ENCODE assay signal across 1 cellular context in genomic region chr17:36545465-36546417, GRCh38.
TF ChIP-seq lines count a peak whose summit lies in the region.

No MANE protein-coding gene starts in this region.

TF ChIP-seq in HepG2, 621 proteins besides CTCF, POLR2A, EP300 and RAD21 (continued from another document and continues in another):
- TF ChIP-seq TERF1 (CRISPR knock-in tag; IDR thresholded peaks at IDR 0.05): no peak
- peak; percentile 65 for TF ChIP-seq MED1 (CRISPR knock-in tag; IDR thresholded peaks at IDR 0.05)
- TF ChIP-seq CENPX (CRISPR knock-in tag; IDR thresholded peaks at IDR 0.05): no peak
- no peak for TF ChIP-seq SETDB1 (CRISPR knock-in tag; IDR thresholded peaks at IDR 0.05; ENCODE audit: borderline replicate concordance)
- TF ChIP-seq ZNF678 (CRISPR knock-in tag; IDR thresholded peaks at IDR 0.05): no peak
- peak; percentile 40; the same call in 1 of the 2 replicates for TF ChIP-seq ZNF670 (CRISPR knock-in tag; IDR thresholded peaks at IDR 0.05; ENCODE audit: borderline replicate concordance)
- TF ChIP-seq CENPBD1 (CRISPR knock-in tag; IDR thresholded peaks at IDR 0.05; ENCODE audit: borderline replicate concordance, low read depth): no peak
- no peak for TF ChIP-seq BATF2 (CRISPR knock-in tag; IDR thresholded peaks at IDR 0.05)
- no peak for TF ChIP-seq ZNF10 (CRISPR knock-in tag; IDR thresholded peaks at IDR 0.05; ENCODE audit: borderline replicate concordance, low read depth)
- peak; percentile 74; the same call in 1 of the 2 replicates for TF ChIP-seq KDM5A (IDR thresholded peaks at IDR 0.05; ENCODE audit: borderline replicate concordance, low read length)
- no peak for TF ChIP-seq GATA4 (IDR thresholded peaks at IDR 0.05; ENCODE audit: borderline replicate concordance, low read depth)
- peak; percentile 58; the same call in 1 of the 2 replicates for TF ChIP-seq FOXO1 (CRISPR knock-in tag; IDR thresholded peaks at IDR 0.05)
- TF ChIP-seq TRIM24 (CRISPR knock-in tag; IDR thresholded peaks at IDR 0.05): no peak
- peak; percentile 36 for TF ChIP-seq RARA (CRISPR knock-in tag; IDR thresholded peaks at IDR 0.05)
- no peak; the same call in none of the 2 replicates for TF ChIP-seq ZNF441 (CRISPR knock-in tag; IDR thresholded peaks at IDR 0.05; ENCODE audit: borderline replicate concordance)
- TF ChIP-seq NFKBIZ (CRISPR knock-in tag; IDR thresholded peaks at IDR 0.05): no peak; the same call in 1 of the 2 replicates
- peak; percentile 76; the same call in 1 of the 2 replicates for TF ChIP-seq ZNF782 (CRISPR knock-in tag; IDR thresholded peaks at IDR 0.05; ENCODE audit: borderline replicate concordance)
- TF ChIP-seq HNF4A (CRISPR knock-in tag; IDR thresholded peaks at IDR 0.05): no peak; the same call in 1 of the 2 replicates
- TF ChIP-seq ZFY (CRISPR knock-in tag; IDR thresholded peaks at IDR 0.05): peak; percentile 95
- TF ChIP-seq FOXC1 (CRISPR knock-in tag; IDR thresholded peaks at IDR 0.05; ENCODE audit: borderline replicate concordance): peak; percentile 47; the same call in 1 of the 2 replicates
- TF ChIP-seq ESRRA (CRISPR knock-in tag; IDR thresholded peaks at IDR 0.05; ENCODE audit: low read depth): 0 out of 2 replicates have a peak, but pooled peaks have one; percentile 35
- TF ChIP-seq ZNF225 (CRISPR knock-in tag; IDR thresholded peaks at IDR 0.05): no peak
- peak; percentile 65 for TF ChIP-seq SKI (IDR thresholded peaks at IDR 0.05; ENCODE audit: partially characterized antibody)
- TF ChIP-seq NONO (IDR thresholded peaks at IDR 0.05): no peak
- peak; percentile 76 for TF ChIP-seq NONO (CRISPR knock-in tag; conservative IDR thresholded peaks at IDR 0.05)
- TF ChIP-seq MLXIP (CRISPR knock-in tag; IDR thresholded peaks at IDR 0.05; ENCODE audit: borderline replicate concordance): no peak
- no peak for TF ChIP-seq CHD4 (IDR thresholded peaks at IDR 0.05; ENCODE audit: borderline replicate concordance, low read length)
- TF ChIP-seq DNMT3B (CRISPR knock-in tag; conservative IDR thresholded peaks at IDR 0.05): no peak; the same call in 1 of the 2 replicates
- TF ChIP-seq EHMT2 (IDR thresholded peaks at IDR 0.05; ENCODE audit: borderline replicate concordance, low read depth, low read length): no peak
- TF ChIP-seq SOX13 (IDR thresholded peaks at IDR 0.05): no peak
- TF ChIP-seq SOX13 (CRISPR knock-in tag; conservative IDR thresholded peaks at IDR 0.05 in 1 of 2, IDR thresholded peaks at IDR 0.05 in 1 of 2): peak in 1 of 2 experiments; percentile 12; a peak in 1 of 4 replicates
- TF ChIP-seq ZNF326 (CRISPR knock-in tag; IDR thresholded peaks at IDR 0.05; ENCODE audit: borderline replicate concordance): no peak
- TF ChIP-seq ATF2 (CRISPR knock-in tag; IDR thresholded peaks at IDR 0.05): peak; percentile 59; the same call in 1 of the 2 replicates
- 0 out of 2 replicates have a peak, but pooled peaks have one; percentile 7 for TF ChIP-seq ARNTL (CRISPR knock-in tag; IDR thresholded peaks at IDR 0.05)
- TF ChIP-seq ZFP36L1 (CRISPR knock-in tag; IDR thresholded peaks at IDR 0.05): no peak
- no peak for TF ChIP-seq PCBP2 (optimal IDR thresholded peaks at IDR 0.05; ENCODE audit: low read depth, low read length, poor library complexity, severe bottlenecking)
- TF ChIP-seq FLYWCH1 (CRISPR knock-in tag; IDR thresholded peaks at IDR 0.05): peak; percentile 55; the same call in 1 of the 2 replicates
- 0 out of 2 replicates have a peak, but pooled peaks have one; percentile 52 for TF ChIP-seq ZFP82 (CRISPR knock-in tag; IDR thresholded peaks at IDR 0.05; ENCODE audit: borderline replicate concordance)
- 0 out of 2 replicates have a peak, but pooled peaks have one; percentile 1 for TF ChIP-seq PAX8 (CRISPR knock-in tag; IDR thresholded peaks at IDR 0.05; ENCODE audit: borderline replicate concordance)
- TF ChIP-seq GFI1 (CRISPR knock-in tag; IDR thresholded peaks at IDR 0.05; ENCODE audit: borderline replicate concordance): peak; percentile 39; the same call in 1 of the 2 replicates
- TF ChIP-seq DZIP1 (CRISPR knock-in tag; IDR thresholded peaks at IDR 0.05): no peak
- peak; percentile 54; the same call in 1 of the 2 replicates for TF ChIP-seq CCDC6 (CRISPR knock-in tag; IDR thresholded peaks at IDR 0.05)
- TF ChIP-seq MEIS2 (CRISPR knock-in tag; IDR thresholded peaks at IDR 0.05): peak; percentile 8; the same call in 1 of the 2 replicates
- TF ChIP-seq ZFP1 (CRISPR knock-in tag; IDR thresholded peaks at IDR 0.05): no peak
- TF ChIP-seq ZNF816 (CRISPR knock-in tag; IDR thresholded peaks at IDR 0.05; ENCODE audit: borderline replicate concordance): 0 out of 2 replicates have a peak, but pooled peaks have one; percentile 60
- TF ChIP-seq ZFAT (CRISPR knock-in tag; conservative IDR thresholded peaks at IDR 0.05): peak; percentile 99
- peak; percentile 49; the same call in 1 of the 2 replicates for TF ChIP-seq POLR2AphosphoS5 (IDR thresholded peaks at IDR 0.05; ENCODE audit: low read depth, low read length)
- peak; percentile 48; the same call in 1 of the 2 replicates for TF ChIP-seq HNF1B (CRISPR knock-in tag; IDR thresholded peaks at IDR 0.05)
- TF ChIP-seq ZNF260 (CRISPR knock-in tag; IDR thresholded peaks at IDR 0.05; ENCODE audit: borderline replicate concordance, low read depth): no peak
- no peak for TF ChIP-seq NR2F1 (CRISPR knock-in tag; IDR thresholded peaks at IDR 0.05)
- TF ChIP-seq ZZZ3 (CRISPR knock-in tag; IDR thresholded peaks at IDR 0.05; ENCODE audit: borderline replicate concordance): peak; percentile 69; the same call in 1 of the 2 replicates
- TF ChIP-seq ZNF362 (CRISPR knock-in tag; IDR thresholded peaks at IDR 0.05; ENCODE audit: borderline replicate concordance): peak; percentile 10; the same call in 1 of the 2 replicates
- TF ChIP-seq ZMYM2 (CRISPR knock-in tag; IDR thresholded peaks at IDR 0.05): no peak
- no peak; the same call in 1 of the 2 replicates for TF ChIP-seq ATAD3A (CRISPR knock-in tag; IDR thresholded peaks at IDR 0.05)
- TF ChIP-seq ZBTB49 (CRISPR knock-in tag; IDR thresholded peaks at IDR 0.05; ENCODE audit: borderline replicate concordance): 0 out of 2 replicates have a peak, but pooled peaks have one; percentile 40
- TF ChIP-seq SP5 (CRISPR knock-in tag; IDR thresholded peaks at IDR 0.05; ENCODE audit: borderline replicate concordance, low read depth): peak; percentile 59
